ENCODE assay signal across 32 cellular contexts in genomic region chr10:80318742-80319141, GRCh38. TPM values are rescaled to one million over a fixed set of nuclear protein-coding genes. Genes with fewer than 3 reads are reported as not detected.
"Had no signal": no experiment of that assay in that cellular context is flagged by ENCODE, and none has a peak within 500 bp of the region (broad histone marks: within the 10 kb centered on the region; RNA-seq: fewer than 3 reads in every experiment).

No MANE protein-coding gene starts in this region.

- DNase-seq: colonic mucosa; cortex of kidney; effector CD8-positive, alpha-beta T cell; effector memory CD8-positive, alpha-beta T cell; endodermal cell; erythroblast; esophagus squamous epithelium; foreskin fibroblast; foreskin melanocyte; gastrocnemius medialis; glutamatergic neuron; head of caudate nucleus; heart right ventricle; hippocampal formation; left cardiac atrium; left ventricle myocardium inferior; lower lobe of right lung; mesenchymal stem cell; mucosa of descending colon; naive B cell had no signal

- H3K4me3 ChIP-seq: colonic mucosa, esophagus squamous epithelium, gastrocnemius medialis, heart right ventricle, left ventricle myocardium inferior, lower lobe of right lung, mucosa of descending colon had no signal

- H3K27ac ChIP-seq: colonic mucosa, epithelial cell of prostate, esophagus squamous epithelium, gastrocnemius medialis, heart right ventricle, left ventricle myocardium inferior, lower lobe of right lung had no signal

- H3K9me3 ChIP-seq: colonic mucosa, esophagus squamous epithelium, gastrocnemius medialis, left ventricle myocardium inferior, lower lobe of right lung, mucosa of descending colon had no signal

- H3K4me1 ChIP-seq: colonic mucosa, esophagus squamous epithelium, gastrocnemius medialis, heart right ventricle, left ventricle myocardium inferior, lower lobe of right lung had no signal

- H3K27me3 ChIP-seq: colonic mucosa, gastrocnemius medialis had no signal

- H3K36me3 ChIP-seq: colonic mucosa, esophagus squamous epithelium, gastrocnemius medialis, heart right ventricle, left ventricle myocardium inferior, lower lobe of right lung had no signal

- ATAC-seq: effector memory CD8-positive, alpha-beta T cell; esophagus mucosa; gastrocnemius medialis; heart right ventricle; left cardiac atrium; lower lobe of right lung; mucosa of descending colon had no signal

- FAIRE-seq: endometrium, keratinocyte had no signal

RNA-seq across cellular contexts. Expression of gene MAT1A, which starts 29.3 kb away (rescaled TPM):
- total RNA-seq: dermis microvascular lymphatic vessel endothelial cell, glomerular endothelial cell, left ventricle myocardium inferior, lung microvascular endothelial cell had no signal
- polyA plus RNA-seq: heart right ventricle had no signal

RNA-seq across cellular contexts. Expression of gene DYDC1, which starts 37.8 kb away (rescaled TPM):
- total RNA-seq: colonic mucosa, dermis microvascular lymphatic vessel endothelial cell, esophagus mucosa, esophagus squamous epithelium, gastrocnemius medialis, glomerular endothelial cell, heart right ventricle, kidney epithelial cell, left cardiac atrium, left ventricle myocardium inferior, lower leg skin, lung microvascular endothelial cell, mesenteric fat pad, mesothelial cell of epicardium, mucosa of descending colon, myocyte had no signal
- polyA plus RNA-seq: heart right ventricle, keratinocyte had no signal

RNA-seq across cellular contexts. Expression of gene DYDC2, which starts 37.8 kb away (rescaled TPM):
- total RNA-seq: esophagus mucosa, gastrocnemius medialis, glomerular endothelial cell, heart right ventricle, left cardiac atrium, left ventricle myocardium inferior, lung microvascular endothelial cell, mesenteric fat pad, mucosa of descending colon, myocyte had no signal
- polyA plus RNA-seq: heart right ventricle, keratinocyte had no signal
